Comparison of ENCODE assay signal across 22 cellular contexts in the genomic region with DNA sequence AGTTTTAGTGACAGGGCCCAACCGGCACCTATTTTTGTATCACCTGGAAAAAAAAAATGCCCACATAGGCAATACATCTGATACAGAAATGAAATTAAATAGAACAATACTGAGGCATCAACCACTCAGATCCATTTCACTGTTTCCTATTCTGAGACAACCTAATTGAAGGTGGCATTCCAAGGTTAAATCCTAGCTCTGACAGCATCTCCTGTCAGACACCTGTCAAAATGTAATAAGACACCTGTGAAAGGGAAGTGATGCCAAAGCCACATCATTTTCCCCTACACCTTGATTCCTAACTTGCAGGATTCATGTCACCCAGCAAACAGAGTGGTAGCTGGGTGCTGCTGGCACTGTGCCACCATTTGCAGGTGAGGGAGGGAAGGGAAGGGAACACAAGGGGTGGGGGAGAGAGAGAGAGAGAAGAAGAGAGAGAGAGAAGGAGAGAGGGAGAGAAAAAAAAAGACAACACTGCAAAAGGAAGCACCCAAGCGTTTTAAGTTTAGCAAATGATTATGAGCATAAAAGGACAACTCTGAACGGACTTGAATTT.
DNase-seq lines count a peak whose midpoint lies in the region; ATAC-seq and TF ChIP-seq lines count a peak whose summit lies in the region.
"Had no signal": no experiment of that assay in that cellular context is flagged by ENCODE, and none has a peak within 500 bp of the region (broad histone marks: within the 10 kb centered on the region; RNA-seq: fewer than 3 reads in every experiment).

No MANE protein-coding gene starts in this region.

- H3K27ac Mint-ChIP-seq in activated CD4-positive, alpha-beta T cell treated with anti-CD3 and anti-CD28 coated beads for 36 hours: no peak overlapping the region
- peak overlapping the region in 1 of 2 donors; percentile 10 for H3K27ac Mint-ChIP-seq in effector memory CD8-positive, alpha-beta T cell
- H3K27ac Mint-ChIP-seq: activated B cell treated with CpG ODN at 0.5 μM for 24 hours; IgD-negative memory B cell; stimulated activated memory B cell treated with anti-CD40 and anti-IgM and Interleukin-4, amounts not matched to agents 10 μg/mL and 1 μg/mL and 100 μg/mL, for 72 hours had no signal

- peaks cover 29% of the 10 kb centered on the region for H3K4me1 Mint-ChIP-seq in activated CD4-positive, alpha-beta T cell treated with anti-CD3 and anti-CD28 coated beads for 36 hours
- H3K4me1 Mint-ChIP-seq in effector memory CD8-positive, alpha-beta T cell (ENCODE audit: low read depth in 2 of 2): peaks cover 0 to 4% of the 10 kb centered on the region in 2 donors
- H3K4me1 Mint-ChIP-seq: stimulated activated memory B cell treated with anti-CD40 and anti-IgM and Interleukin-4, amounts not matched to agents 10 μg/mL and 1 μg/mL and 100 μg/mL, for 72 hours had no signal

- H4K20me1 ChIP-seq in neural cell (ENCODE audit: insufficient read depth): no peaks in the 10 kb centered on the region
- H4K20me1 ChIP-seq: BLaER1 treated with 17β-estradiol and CSF1 and Interleukin-3, amounts not matched to agents 10 nM and 100 nM had no signal

- H3F3A ChIP-seq in neural cell (ENCODE audit: insufficient read depth, low read length, poor library complexity, severe bottlenecking): no peaks in the 10 kb centered on the region

- intact Hi-C loops in activated CD4-positive, alpha-beta T cell treated with anti-CD3 and anti-CD28 coated beads for 36 hours (cut with DNase I, micrococcal nuclease): no loop called here

- TF ChIP-seq RAD21 in neural cell (conservative IDR thresholded peaks at IDR 0.05): peak; percentile 17

- H3K27me3 ChIP-seq in neural cell (ENCODE audit: insufficient read depth, low read depth, low read length) (no peaks in the 10 kb centered on the region), Peyer's patch (no peaks in the 10 kb centered on the region)
- H3K27me3 ChIP-seq: BLaER1 treated with 17β-estradiol and CSF1 and Interleukin-3, amounts not matched to agents 10 nM and 100 nM; MG63 had no signal

- no peak for TF ChIP-seq CTCF in neural cell (IDR thresholded peaks at IDR 0.05; ENCODE audit: poor library complexity, severe bottlenecking)
- TF ChIP-seq CTCF in Peyer's patch (IDR thresholded peaks at IDR 0.05): no peak

- POLR2A ChIA-PET in activated CD4-positive, alpha-beta T cell treated with anti-CD3 and anti-CD28 coated beads for 36 hours (lab: Charles Lee): interaction anchor here (0.7 kb wide), 1 partner anchor 19 kb away, joined by 4 read pairs; no protein-coding TSS in a partner anchor

- H3K4me3 ChIP-seq in neural cell (ENCODE audit: low read length): no peak overlapping the region
- no peak overlapping the region for H3K4me3 ChIP-seq in Peyer's patch
- H3K4me3 ChIP-seq: BLaER1 treated with 17β-estradiol and CSF1 and Interleukin-3, amounts not matched to agents 10 nM and 100 nM; HAP-1; MG63 had no signal

- no peaks in the 10 kb centered on the region for H3K27me3 Mint-ChIP-seq in activated CD4-positive, alpha-beta T cell treated with anti-CD3 and anti-CD28 coated beads for 36 hours
- H3K27me3 Mint-ChIP-seq in effector memory CD8-positive, alpha-beta T cell: peaks cover 0 to 9% of the 10 kb centered on the region in 2 donors
- H3K27me3 Mint-ChIP-seq: activated B cell treated with CpG ODN at 0.5 μM for 24 hours; IgD-negative memory B cell; stimulated activated memory B cell treated with anti-CD40 and anti-IgM and Interleukin-4, amounts not matched to agents 10 μg/mL and 1 μg/mL and 100 μg/mL, for 72 hours had no signal

- TF ChIP-seq EP300 in neural cell (conservative IDR thresholded peaks at IDR 0.05; ENCODE audit: poor library complexity, severe bottlenecking): peak; percentile 98

- H3K27ac ChIP-seq in neural cell (ENCODE audit: low read length) (peak overlapping the region; percentile 40), Peyer's patch (no peak overlapping the region)
- H3K27ac ChIP-seq: BLaER1 treated with 17β-estradiol and CSF1 and Interleukin-3, amounts not matched to agents 10 nM and 100 nM had no signal

- no peak overlapping the region for H2AFZ ChIP-seq in neural cell (ENCODE audit: low read depth, low read length)

- no peaks in the 10 kb centered on the region for H3K79me2 ChIP-seq in neural cell (replicated peaks; ENCODE audit: insufficient read depth, low read length)

- H3K9me3 ChIP-seq in neural cell (ENCODE audit: low read length) (no peaks in the 10 kb centered on the region), Peyer's patch (no peaks in the 10 kb centered on the region)
- H3K9me3 ChIP-seq: HAP-1, MG63 had no signal

- no peak overlapping the region for H3K4me2 ChIP-seq in neural cell (ENCODE audit: low read length)
- H3K4me2 ChIP-seq: BLaER1 treated with 17β-estradiol and CSF1 and Interleukin-3, amounts not matched to agents 10 nM and 100 nM had no signal

- no peak overlapping the region for H3K4me3 Mint-ChIP-seq in activated CD4-positive, alpha-beta T cell treated with anti-CD3 and anti-CD28 coated beads for 36 hours
- H3K4me3 Mint-ChIP-seq in effector memory CD8-positive, alpha-beta T cell: no peak overlapping the region
- H3K4me3 Mint-ChIP-seq: activated B cell treated with CpG ODN at 0.5 μM for 24 hours; stimulated activated memory B cell treated with anti-CD40 and anti-IgM and Interleukin-4, amounts not matched to agents 10 μg/mL and 1 μg/mL and 100 μg/mL, for 72 hours had no signal

- no peaks in the 10 kb centered on the region for H3K4me1 ChIP-seq in Peyer's patch
- H3K4me1 ChIP-seq: BLaER1 treated with 17β-estradiol and CSF1 and Interleukin-3, amounts not matched to agents 10 nM and 100 nM had no signal

- no peak overlapping the region for H3K9ac ChIP-seq in neural cell (ENCODE audit: low read length)
- H3K9ac ChIP-seq: BLaER1 treated with 17β-estradiol and CSF1 and Interleukin-3, amounts not matched to agents 10 nM and 100 nM had no signal

- H3K9me2 ChIP-seq in neural cell (ENCODE audit: insufficient read depth, low read length): no peaks in the 10 kb centered on the region

- H3K9me3 Mint-ChIP-seq in activated CD4-positive, alpha-beta T cell treated with anti-CD3 and anti-CD28 coated beads for 36 hours (ENCODE audit: low read depth): no peaks in the 10 kb centered on the region
- peaks cover 0 to 2% of the 10 kb centered on the region in 2 donors for H3K9me3 Mint-ChIP-seq in effector memory CD8-positive, alpha-beta T cell

- H3K36me3 ChIP-seq in neural cell (ENCODE audit: insufficient read depth, low read length) (no peaks in the 10 kb centered on the region), Peyer's patch (no peaks in the 10 kb centered on the region)
- H3K36me3 ChIP-seq: BLaER1 treated with 17β-estradiol and CSF1 and Interleukin-3, amounts not matched to agents 10 nM and 100 nM; HAP-1; MG63 had no signal

- ATAC-seq in activated CD4-positive, alpha-beta T cell treated with anti-CD3 and anti-CD28 coated beads for 36 hours: no peak
- ATAC-seq in effector memory CD8-positive, alpha-beta T cell (replicated peaks): no peak
- ATAC-seq: Right ventricle myocardium inferior; stimulated activated memory B cell treated with anti-CD40 and anti-IgM and Interleukin-4, amounts not matched to agents 10 μg/mL and 1 μg/mL and 100 μg/mL, for 72 hours had no signal

- DNase-seq in activated CD4-positive, alpha-beta T cell treated with anti-CD3 and anti-CD28 coated beads for 36 hours: peak; percentile 23
- DNase-seq in activated CD4-positive, alpha-beta T cell treated with anti-CD3 and anti-CD28 coated beads, Interleukin-2, amount 50 U/mL, for 4 hours: no peak
- DNase-seq in NCI-H2029 (lab: John Stamatoyannopoulos, UW) (peak; percentile 53), NCI-H748 (lab: John Stamatoyannopoulos, UW; ENCODE audit: unreplicated experiment) (peak; percentile 88), HT-29 (ENCODE audit: low spot score) (no peak), Peyer's patch (no peak)
- DNase-seq in effector memory CD8-positive, alpha-beta T cell: no peak
- DNase-seq: activated B cell treated with CpG ODN at 0.5 μM for 24 hours; activated T-cell treated with anti-CD3 and anti-CD28 coated beads, Interleukin-2, amount 50 U/mL, for 1 hour; cortex of kidney; GF-D8; kidney; MG63; NCI-H446; nucleus accumbens; stimulated activated CD4-positive, alpha-beta T cell treated with anti-CD3 and anti-CD28 coated beads, Interleukin-1b, Interleukin-23, amount 100 ng/mL, for 48 hours had no signal

- CTCF ChIA-PET in activated CD4-positive, alpha-beta T cell treated with anti-CD3 and anti-CD28 coated beads for 36 hours (lab: Charles Lee): interaction anchor here (1.0 to 1.4 kb wide), 3 partner anchors 14 to 34 kb away, joined by 3 to 4 read pairs (median 4); no protein-coding TSS in a partner anchor

- no peaks in the 10 kb centered on the region for H3K36me3 Mint-ChIP-seq in activated CD4-positive, alpha-beta T cell treated with anti-CD3 and anti-CD28 coated beads for 36 hours (ENCODE audit: low read depth)
- no peaks in the 10 kb centered on the region for H3K36me3 Mint-ChIP-seq in effector memory CD8-positive, alpha-beta T cell (ENCODE audit: insufficient read depth)
- H3K36me3 Mint-ChIP-seq: IgD-negative memory B cell; stimulated activated memory B cell treated with anti-CD40 and anti-IgM and Interleukin-4, amounts not matched to agents 10 μg/mL and 1 μg/mL and 100 μg/mL, for 72 hours had no signal

- no peak for TF ChIP-seq POLR2A in Peyer's patch (IDR thresholded peaks at IDR 0.05)

TF ChIP-seq in neural cell, 6 proteins besides CTCF, POLR2A, EP300 and RAD21 (continues in another document):
- TF ChIP-seq EZH2 (IDR thresholded peaks at IDR 0.05; ENCODE audit: borderline replicate concordance, insufficient read depth, low read length, poor library complexity, severe bottlenecking) (no peak), POLR2AphosphoS5 (IDR thresholded peaks at IDR 0.05) (peak; percentile 81)

Comparison
In these comparisons a context has a peak if more than half of its experiments do, and no peak if none do; other contexts are left out.
1. DNase-seq: peak in activated CD4-positive, alpha-beta T cell treated with anti-CD3 and anti-CD28 coated beads for 36 hours (single experiment), NCI-H2029 (single experiment) and NCI-H748 (single experiment); none in activated CD4-positive, alpha-beta T cell treated with anti-CD3 and anti-CD28 coated beads, Interleukin-2, amount 50 U/mL, for 4 hours (0 of 2), HT-29 (single experiment), effector memory CD8-positive, alpha-beta T cell (0 of 3) and Peyer's patch (0 of 3).